Comparison of ENCODE assay signal across 1 cellular context in the genomic region with DNA sequence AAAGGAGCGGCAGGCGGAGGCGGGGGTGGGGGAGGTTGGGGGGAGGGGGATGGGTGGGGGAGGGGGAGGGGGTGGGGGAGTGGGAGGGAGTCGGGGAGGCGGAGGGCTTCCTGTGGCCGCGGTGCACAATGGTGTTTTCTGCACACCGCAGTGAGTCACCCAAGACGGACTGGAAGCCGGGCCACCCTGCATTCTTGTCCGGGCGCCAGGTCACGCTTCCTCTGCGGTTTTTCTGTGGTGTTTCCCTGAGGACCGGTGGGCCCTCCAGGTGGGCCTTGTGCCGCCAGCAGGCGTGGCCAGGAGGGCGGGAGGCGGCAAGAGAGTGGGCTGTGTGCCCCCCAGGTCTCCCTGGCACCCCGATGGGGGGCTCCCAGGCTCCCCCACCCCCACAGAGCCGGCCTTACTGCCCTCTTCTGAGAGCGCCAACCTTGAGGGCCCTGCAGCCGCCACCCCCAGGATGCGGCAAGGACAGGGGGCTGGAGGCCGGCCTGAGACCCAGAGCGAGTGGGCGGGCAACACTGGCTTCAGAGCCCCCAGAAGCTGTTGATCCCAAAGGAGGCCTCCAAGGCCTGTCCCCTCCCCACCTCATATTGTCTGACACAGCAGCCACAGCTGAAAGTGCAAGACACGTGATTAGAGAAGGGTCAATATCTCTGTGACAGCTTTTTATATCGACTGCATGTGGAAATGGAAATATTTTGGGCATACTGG.
A peak's percentile ranks its signal among the peaks of the same experiment; 100 is the strongest.
TF ChIP-seq lines count a peak whose summit lies in the region.

No MANE protein-coding gene starts in this region.

TF ChIP-seq in HepG2, 621 proteins besides CTCF, POLR2A, EP300 and RAD21:
- TF ChIP-seq REPIN1 (CRISPR knock-in tag; IDR thresholded peaks at IDR 0.05; ENCODE audit: borderline replicate concordance, low read depth) (no peak), ZNF446 (CRISPR knock-in tag; IDR thresholded peaks at IDR 0.05) (no peak), BHLHE40 (IDR thresholded peaks at IDR 0.05; ENCODE audit: low read length) (peak; percentile 56), FOSL2 (CRISPR knock-in tag; IDR thresholded peaks at IDR 0.05) (peak; percentile 71), IRX3 (CRISPR knock-in tag; IDR thresholded peaks at IDR 0.05; ENCODE audit: borderline replicate concordance, low read depth) (no peak), KMT2B (CRISPR knock-in tag; IDR thresholded peaks at IDR 0.05) (no peak), PCBP1 (IDR thresholded peaks at IDR 0.05; ENCODE audit: borderline replicate concordance, low read depth, low read length) (peak; percentile 99), ZNF776 (CRISPR knock-in tag; IDR thresholded peaks at IDR 0.05) (no peak), CENPT (CRISPR knock-in tag; IDR thresholded peaks at IDR 0.05; ENCODE audit: low read depth) (no peak), PHB2 (IDR thresholded peaks at IDR 0.05; ENCODE audit: partially characterized antibody) (no peak), ZNF317 (CRISPR knock-in tag; IDR thresholded peaks at IDR 0.05) (no peak), FOXK1 (CRISPR knock-in tag; IDR thresholded peaks at IDR 0.05; ENCODE audit: borderline replicate concordance, low read depth) (no peak), MTF1 (CRISPR knock-in tag; IDR thresholded peaks at IDR 0.05) (no peak), RELA (CRISPR knock-in tag; IDR thresholded peaks at IDR 0.05) (no peak), MAFK (conservative IDR thresholded peaks at IDR 0.05 in 1 of 2, IDR thresholded peaks at IDR 0.05 in 1 of 2; ENCODE audit: low read length in 2 of 2) (no peak), RCOR2 (CRISPR knock-in tag; IDR thresholded peaks at IDR 0.05) (no peak), HNRNPH1 (optimal IDR thresholded peaks at IDR 0.05; ENCODE audit: low read depth, low read length) (no peak), HNRNPUL1 (IDR thresholded peaks at IDR 0.05; ENCODE audit: low read depth, low read length) (no peak), HOXA5 (CRISPR knock-in tag; IDR thresholded peaks at IDR 0.05) (no peak), HNRNPK (IDR thresholded peaks at IDR 0.05; ENCODE audit: low read depth, low read length, poor library complexity, severe bottlenecking) (peak; percentile 99), SAP130 (CRISPR knock-in tag; IDR thresholded peaks at IDR 0.05; ENCODE audit: low read depth) (no peak), ZNF747 (CRISPR knock-in tag; IDR thresholded peaks at IDR 0.05; ENCODE audit: borderline replicate concordance) (no peak), ZNF121 (CRISPR knock-in tag; IDR thresholded peaks at IDR 0.05) (no peak)
- TF ChIP-seq, protein P1, sequence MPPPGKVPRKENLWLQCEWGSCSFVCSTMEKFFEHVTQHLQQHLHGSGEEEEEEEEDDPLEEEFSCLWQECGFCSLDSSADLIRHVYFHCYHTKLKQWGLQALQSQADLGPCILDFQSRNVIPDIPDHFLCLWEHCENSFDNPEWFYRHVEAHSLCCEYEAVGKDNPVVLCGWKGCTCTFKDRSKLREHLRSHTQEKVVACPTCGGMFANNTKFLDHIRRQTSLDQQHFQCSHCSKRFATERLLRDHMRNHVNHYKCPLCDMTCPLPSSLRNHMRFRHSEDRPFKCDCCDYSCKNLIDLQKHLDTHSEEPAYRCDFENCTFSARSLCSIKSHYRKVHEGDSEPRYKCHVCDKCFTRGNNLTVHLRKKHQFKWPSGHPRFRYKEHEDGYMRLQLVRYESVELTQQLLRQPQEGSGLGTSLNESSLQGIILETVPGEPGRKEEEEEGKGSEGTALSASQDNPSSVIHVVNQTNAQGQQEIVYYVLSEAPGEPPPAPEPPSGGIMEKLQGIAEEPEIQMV (CRISPR knock-in tag; IDR thresholded peaks at IDR 0.05; ENCODE audit: low read depth) = no peak
- TF ChIP-seq, protein P2, sequence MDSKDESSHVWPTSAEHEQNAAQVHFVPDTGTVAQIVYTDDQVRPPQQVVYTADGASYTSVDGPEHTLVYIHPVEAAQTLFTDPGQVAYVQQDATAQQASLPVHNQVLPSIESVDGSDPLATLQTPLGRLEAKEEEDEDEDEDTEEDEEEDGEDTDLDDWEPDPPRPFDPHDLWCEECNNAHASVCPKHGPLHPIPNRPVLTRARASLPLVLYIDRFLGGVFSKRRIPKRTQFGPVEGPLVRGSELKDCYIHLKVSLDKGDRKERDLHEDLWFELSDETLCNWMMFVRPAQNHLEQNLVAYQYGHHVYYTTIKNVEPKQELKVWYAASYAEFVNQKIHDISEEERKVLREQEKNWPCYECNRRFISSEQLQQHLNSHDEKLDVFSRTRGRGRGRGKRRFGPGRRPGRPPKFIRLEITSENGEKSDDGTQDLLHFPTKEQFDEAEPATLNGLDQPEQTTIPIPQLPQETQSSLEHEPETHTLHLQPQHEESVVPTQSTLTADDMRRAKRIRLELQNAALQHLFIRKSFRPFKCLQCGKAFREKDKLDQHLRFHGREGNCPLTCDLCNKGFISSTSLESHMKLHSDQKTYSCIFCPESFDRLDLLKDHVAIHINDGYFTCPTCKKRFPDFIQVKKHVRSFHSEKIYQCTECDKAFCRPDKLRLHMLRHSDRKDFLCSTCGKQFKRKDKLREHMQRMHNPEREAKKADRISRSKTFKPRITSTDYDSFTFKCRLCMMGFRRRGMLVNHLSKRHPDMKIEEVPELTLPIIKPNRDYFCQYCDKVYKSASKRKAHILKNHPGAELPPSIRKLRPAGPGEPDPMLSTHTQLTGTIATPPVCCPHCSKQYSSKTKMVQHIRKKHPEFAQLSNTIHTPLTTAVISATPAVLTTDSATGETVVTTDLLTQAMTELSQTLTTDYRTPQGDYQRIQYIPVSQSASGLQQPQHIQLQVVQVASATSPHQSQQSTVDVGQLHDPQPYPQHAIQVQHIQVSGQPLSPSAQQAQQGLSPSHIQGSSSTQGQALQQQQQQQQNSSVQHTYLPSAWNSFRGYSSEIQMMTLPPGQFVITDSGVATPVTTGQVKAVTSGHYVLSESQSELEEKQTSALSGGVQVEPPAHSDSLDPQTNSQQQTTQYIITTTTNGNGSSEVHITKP (CRISPR knock-in tag; IDR thresholded peaks at IDR 0.05; ENCODE audit: low read depth) = no peak
- TF ChIP-seq, protein P3, sequence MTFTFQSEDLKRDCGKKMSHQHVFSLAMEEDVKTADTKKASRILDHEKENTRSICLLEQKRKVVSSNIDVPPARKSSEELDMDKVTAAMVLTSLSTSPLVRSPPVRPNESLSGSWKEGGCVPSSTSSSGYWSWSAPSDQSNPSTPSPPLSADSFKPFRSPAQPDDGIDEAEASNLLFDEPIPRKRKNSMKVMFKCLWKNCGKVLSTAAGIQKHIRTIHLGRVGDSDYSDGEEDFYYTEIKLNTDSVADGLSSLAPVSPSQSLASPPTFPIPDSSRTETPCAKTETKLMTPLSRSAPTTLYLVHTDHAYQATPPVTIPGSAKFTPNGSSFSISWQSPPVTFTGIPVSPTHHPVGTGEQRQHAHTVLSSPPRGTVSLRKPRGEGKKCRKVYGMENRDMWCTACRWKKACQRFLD (CRISPR knock-in tag; IDR thresholded peaks at IDR 0.05; ENCODE audit: borderline replicate concordance) = no peak
- TF ChIP-seq, protein P4, sequence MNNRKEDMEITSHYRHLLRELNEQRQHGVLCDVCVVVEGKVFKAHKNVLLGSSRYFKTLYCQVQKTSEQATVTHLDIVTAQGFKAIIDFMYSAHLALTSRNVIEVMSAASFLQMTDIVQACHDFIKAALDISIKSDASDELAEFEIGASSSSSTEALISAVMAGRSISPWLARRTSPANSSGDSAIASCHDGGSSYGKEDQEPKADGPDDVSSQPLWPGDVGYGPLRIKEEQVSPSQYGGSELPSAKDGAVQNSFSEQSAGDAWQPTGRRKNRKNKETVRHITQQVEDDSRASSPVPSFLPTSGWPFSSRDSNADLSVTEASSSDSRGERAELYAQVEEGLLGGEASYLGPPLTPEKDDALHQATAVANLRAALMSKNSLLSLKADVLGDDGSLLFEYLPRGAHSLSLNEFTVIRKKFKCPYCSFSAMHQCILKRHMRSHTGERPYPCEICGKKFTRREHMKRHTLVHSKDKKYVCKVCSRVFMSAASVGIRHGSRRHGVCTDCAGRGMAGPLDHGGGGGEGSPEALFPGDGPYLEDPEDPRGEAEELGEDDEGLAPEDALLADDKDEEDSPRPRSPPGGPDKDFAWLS (CRISPR knock-in tag; IDR thresholded peaks at IDR 0.05; ENCODE audit: borderline replicate concordance) = no peak
- TF ChIP-seq, protein P5, sequence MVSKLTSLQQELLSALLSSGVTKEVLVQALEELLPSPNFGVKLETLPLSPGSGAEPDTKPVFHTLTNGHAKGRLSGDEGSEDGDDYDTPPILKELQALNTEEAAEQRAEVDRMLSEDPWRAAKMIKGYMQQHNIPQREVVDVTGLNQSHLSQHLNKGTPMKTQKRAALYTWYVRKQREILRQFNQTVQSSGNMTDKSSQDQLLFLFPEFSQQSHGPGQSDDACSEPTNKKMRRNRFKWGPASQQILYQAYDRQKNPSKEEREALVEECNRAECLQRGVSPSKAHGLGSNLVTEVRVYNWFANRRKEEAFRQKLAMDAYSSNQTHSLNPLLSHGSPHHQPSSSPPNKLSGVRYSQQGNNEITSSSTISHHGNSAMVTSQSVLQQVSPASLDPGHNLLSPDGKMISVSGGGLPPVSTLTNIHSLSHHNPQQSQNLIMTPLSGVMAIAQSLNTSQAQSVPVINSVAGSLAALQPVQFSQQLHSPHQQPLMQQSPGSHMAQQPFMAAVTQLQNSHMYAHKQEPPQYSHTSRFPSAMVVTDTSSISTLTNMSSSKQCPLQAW (CRISPR knock-in tag; IDR thresholded peaks at IDR 0.05) = no peak
- TF ChIP-seq, protein P6, sequence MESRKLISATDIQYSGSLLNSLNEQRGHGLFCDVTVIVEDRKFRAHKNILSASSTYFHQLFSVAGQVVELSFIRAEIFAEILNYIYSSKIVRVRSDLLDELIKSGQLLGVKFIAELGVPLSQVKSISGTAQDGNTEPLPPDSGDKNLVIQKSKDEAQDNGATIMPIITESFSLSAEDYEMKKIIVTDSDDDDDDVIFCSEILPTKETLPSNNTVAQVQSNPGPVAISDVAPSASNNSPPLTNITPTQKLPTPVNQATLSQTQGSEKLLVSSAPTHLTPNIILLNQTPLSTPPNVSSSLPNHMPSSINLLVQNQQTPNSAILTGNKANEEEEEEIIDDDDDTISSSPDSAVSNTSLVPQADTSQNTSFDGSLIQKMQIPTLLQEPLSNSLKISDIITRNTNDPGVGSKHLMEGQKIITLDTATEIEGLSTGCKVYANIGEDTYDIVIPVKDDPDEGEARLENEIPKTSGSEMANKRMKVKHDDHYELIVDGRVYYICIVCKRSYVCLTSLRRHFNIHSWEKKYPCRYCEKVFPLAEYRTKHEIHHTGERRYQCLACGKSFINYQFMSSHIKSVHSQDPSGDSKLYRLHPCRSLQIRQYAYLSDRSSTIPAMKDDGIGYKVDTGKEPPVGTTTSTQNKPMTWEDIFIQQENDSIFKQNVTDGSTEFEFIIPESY (CRISPR knock-in tag; IDR thresholded peaks at IDR 0.05) = 0 out of 2 replicates have a peak, but pooled peaks have one; percentile 47
- TF ChIP-seq, protein P7, sequence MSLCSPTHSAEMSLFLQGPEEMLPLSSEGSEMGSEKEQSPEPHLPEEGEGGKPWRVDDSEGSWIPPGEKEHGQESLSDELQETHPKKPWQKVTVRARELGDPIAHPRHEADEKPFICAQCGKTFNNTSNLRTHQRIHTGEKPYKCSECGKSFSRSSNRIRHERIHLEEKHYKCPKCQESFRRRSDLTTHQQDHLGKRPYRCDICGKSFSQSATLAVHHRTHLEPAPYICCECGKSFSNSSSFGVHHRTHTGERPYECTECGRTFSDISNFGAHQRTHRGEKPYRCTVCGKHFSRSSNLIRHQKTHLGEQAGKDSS (CRISPR knock-in tag; IDR thresholded peaks at IDR 0.05; ENCODE audit: borderline replicate concordance, low read depth) = no peak
- TF ChIP-seq, protein P8, sequence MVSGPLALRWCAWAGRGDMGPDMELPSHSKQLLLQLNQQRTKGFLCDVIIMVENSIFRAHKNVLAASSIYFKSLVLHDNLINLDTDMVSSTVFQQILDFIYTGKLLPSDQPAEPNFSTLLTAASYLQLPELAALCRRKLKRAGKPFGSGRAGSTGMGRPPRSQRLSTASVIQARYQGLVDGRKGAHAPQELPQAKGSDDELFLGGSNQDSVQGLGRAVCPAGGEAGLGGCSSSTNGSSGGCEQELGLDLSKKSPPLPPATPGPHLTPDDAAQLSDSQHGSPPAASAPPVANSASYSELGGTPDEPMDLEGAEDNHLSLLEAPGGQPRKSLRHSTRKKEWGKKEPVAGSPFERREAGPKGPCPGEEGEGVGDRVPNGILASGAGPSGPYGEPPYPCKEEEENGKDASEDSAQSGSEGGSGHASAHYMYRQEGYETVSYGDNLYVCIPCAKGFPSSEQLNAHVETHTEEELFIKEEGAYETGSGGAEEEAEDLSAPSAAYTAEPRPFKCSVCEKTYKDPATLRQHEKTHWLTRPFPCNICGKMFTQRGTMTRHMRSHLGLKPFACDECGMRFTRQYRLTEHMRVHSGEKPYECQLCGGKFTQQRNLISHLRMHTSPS (CRISPR knock-in tag; IDR thresholded peaks at IDR 0.05; ENCODE audit: low read depth) = no peak
- TF ChIP-seq, protein P9, sequence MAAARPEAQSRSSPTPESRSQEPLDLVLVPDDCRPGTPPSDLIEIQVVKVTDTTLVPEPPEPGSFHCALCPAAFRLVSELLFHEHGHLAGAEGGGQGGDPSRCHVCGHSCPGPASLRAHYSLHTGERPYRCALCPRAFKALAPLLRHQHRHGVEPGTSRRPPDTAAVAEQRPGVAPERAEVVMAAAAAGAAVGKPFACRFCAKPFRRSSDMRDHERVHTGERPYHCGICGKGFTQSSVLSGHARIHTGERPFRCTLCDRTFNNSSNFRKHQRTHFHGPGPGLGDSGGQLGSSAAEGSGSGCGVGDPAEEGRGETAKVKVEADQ (CRISPR knock-in tag; IDR thresholded peaks at IDR 0.05; ENCODE audit: borderline replicate concordance) = no peak
- TF ChIP-seq, protein P10, sequence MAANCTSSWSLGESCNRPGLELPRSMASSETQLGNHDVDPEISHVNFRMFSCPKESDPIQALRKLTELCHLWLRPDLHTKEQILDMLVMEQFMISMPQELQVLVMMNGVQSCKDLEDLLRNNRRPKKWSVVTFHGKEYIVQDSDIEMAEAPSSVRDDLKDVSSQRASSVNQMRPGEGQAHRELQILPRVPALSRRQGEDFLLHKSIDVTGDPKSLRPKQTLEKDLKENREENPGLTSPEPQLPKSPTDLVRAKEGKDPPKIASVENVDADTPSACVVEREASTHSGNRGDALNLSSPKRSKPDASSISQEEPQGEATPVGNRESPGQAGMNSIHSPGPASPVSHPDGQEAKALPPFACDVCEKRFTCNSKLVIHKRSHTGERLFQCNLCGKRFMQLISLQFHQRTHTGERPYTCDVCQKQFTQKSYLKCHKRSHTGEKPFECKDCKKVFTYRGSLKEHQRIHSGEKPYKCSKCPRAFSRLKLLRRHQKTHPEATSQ (CRISPR knock-in tag; IDR thresholded peaks at IDR 0.05; ENCODE audit: borderline replicate concordance) = no peak
- TF ChIP-seq, protein P11, sequence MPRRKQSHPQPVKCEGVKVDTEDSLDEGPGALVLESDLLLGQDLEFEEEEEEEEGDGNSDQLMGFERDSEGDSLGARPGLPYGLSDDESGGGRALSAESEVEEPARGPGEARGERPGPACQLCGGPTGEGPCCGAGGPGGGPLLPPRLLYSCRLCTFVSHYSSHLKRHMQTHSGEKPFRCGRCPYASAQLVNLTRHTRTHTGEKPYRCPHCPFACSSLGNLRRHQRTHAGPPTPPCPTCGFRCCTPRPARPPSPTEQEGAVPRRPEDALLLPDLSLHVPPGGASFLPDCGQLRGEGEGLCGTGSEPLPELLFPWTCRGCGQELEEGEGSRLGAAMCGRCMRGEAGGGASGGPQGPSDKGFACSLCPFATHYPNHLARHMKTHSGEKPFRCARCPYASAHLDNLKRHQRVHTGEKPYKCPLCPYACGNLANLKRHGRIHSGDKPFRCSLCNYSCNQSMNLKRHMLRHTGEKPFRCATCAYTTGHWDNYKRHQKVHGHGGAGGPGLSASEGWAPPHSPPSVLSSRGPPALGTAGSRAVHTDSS (CRISPR knock-in tag; conservative IDR thresholded peaks at IDR 0.05) = no peak
TF ChIP-seq in HepG2: peak in this region for 5.
